ENCODE assay signal across 10 cellular contexts in the genomic region with DNA sequence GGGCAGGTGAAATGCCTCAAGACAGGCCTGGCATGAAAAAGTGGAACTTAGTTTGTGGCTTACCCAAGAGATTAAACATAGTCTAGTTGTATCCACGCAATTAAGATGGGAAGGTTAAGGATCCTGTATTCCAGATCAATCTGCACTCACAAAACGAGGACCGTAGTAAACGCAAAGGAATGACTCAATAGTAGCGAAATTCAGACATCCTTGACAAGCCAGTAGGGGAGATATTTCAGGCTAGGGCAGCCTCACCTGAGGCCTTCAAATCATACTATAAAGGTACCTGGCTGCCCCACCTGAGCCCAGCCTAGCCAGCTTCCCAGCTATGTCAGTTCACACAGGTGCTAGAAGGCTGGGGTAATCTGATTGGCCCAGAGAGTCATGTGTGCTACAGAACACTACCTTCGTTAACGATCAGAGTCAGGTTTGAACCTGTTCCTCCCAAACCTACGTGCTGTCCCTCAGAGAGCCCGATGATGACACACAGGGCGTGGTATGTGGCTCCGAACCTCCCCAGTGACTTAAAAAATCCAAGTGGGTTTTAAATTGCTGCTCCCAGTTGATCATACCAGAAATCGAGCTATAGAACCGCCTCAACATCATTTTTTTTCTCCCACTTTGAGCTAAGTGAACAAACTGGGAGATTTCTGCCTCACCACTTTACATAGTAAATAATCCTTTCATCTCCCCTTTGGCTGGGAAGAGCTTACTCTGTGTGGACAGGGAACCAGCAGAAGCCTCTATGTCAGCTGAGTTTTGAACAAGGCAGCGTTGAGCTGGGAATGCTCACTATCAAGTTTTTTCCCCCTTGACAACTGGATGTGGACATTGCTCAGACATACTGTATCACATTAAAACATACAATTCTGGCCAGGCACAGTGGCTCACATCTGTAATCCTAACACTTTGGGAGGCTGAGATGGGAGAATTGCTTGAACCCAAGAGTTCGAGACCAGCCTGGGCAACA. TPM values are rescaled to one million over a fixed set of nuclear protein-coding genes. Genes with fewer than 3 reads are reported as not detected.
A peak's percentile ranks its signal among the peaks of the same experiment; 100 is the strongest.
DNase-seq lines count a peak whose midpoint lies in the region; ATAC-seq, FAIRE-seq and TF ChIP-seq lines count a peak whose summit lies in the region.
"Had no signal": no experiment of that assay in that cellular context is flagged by ENCODE, and none has a peak within 500 bp of the region (broad histone marks: within the 10 kb centered on the region; RNA-seq: fewer than 3 reads in every experiment).

No MANE protein-coding gene starts in this region.

- H3K4me3 ChIP-seq in NB4 (ENCODE audit: low read depth, low read length) (no peak overlapping the region), GM12878 (no peak overlapping the region), neural progenitor cell (no peak overlapping the region)

- TF ChIP-seq RAD21 in GM12878 (IDR thresholded peaks at IDR 0.05; ENCODE audit: insufficient read depth, low read depth, low read length): no peak

- CTCF ChIA-PET in GM12878 (lab: Yijun Ruan, JAX): interaction anchor here (4.8 to 5.8 kb wide), 2 partner anchors 42 to 59 kb away, joined by 28 to 52 read pairs; no protein-coding TSS in a partner anchor

- H3K27ac ChIP-seq in GM12878 (ENCODE audit: control insufficient read depth, insufficient read depth) (no peak overlapping the region), neural progenitor cell (no peak overlapping the region)

- in situ Hi-C loops in GM12878 (cut with MboI): no loop called here

- TF ChIP-seq POLR2A in NB4 (IDR thresholded peaks at IDR 0.05; ENCODE audit: extremely low read depth, insufficient read length): no peak
- TF ChIP-seq POLR2A in GM12878 (IDR thresholded peaks at IDR 0.05; ENCODE audit: low read depth, low read length): no peak

- SMC1A ChIA-PET in GM12878 (lab: Charles Lee; ENCODE audit: uncharacterized antibody, unreplicated experiment): interaction anchor here (1.0 to 4.6 kb wide), 3 partner anchors 14 to 59 kb away, joined by 3 to 22 read pairs (median 20); no protein-coding TSS in a partner anchor

- RAD21 ChIA-PET in GM12878 (lab: Charles Lee; ENCODE audit: unreplicated experiment): interaction anchor here (0.6 to 2.2 kb wide), 6 partner anchors 10 to 91 kb away, joined by 3 to 13 read pairs (median 4); a partner anchor contains a TSS

- H3K4me3 Mint-ChIP-seq in CD14-positive monocyte (peak overlapping the region in 1 of 2 donors; percentile 11), neural progenitor cell (no peak overlapping the region)
- H3K4me3 Mint-ChIP-seq: natural killer cell treated with Interleukin-12 subunit alpha and Interleukin-12 subunit beta and Interleukin-15 and Interleukin-18, amount 100 ng/mL, for 72 hours had no signal

- H3K27me3 Mint-ChIP-seq in CD14-positive monocyte (ENCODE audit: low read depth in 3 of 3) (peaks cover 0 to 3% (median 0%) of the 10 kb centered on the region in 3 donors), neural progenitor cell (ENCODE audit: insufficient read depth, low read depth) (peaks cover 12% of the 10 kb centered on the region)

- TF ChIP-seq CTCF in CD14-positive monocyte (IDR thresholded peaks at IDR 0.05) (no peak), NB4 (IDR thresholded peaks at IDR 0.05; ENCODE audit: low read depth, low read length) (no peak), GM12878 (IDR thresholded peaks at IDR 0.05 in 2 of 3, conservative IDR thresholded peaks at IDR 0.05 in 1 of 3; ENCODE audit: control insufficient read depth in 2 of 3, extremely low read depth in 1 of 3, insufficient read depth in 1 of 3, low read depth in 3 of 3, low read length in 3 of 3) (no peak), neural progenitor cell (IDR thresholded peaks at IDR 0.05) (no peak)

- H3K4me1 ChIP-seq in GM12878 (ENCODE audit: control insufficient read depth, insufficient read depth, low read length): no peaks in the 10 kb centered on the region
- H3K4me1 ChIP-seq in neural progenitor cell: peaks cover 34% of the 10 kb centered on the region

- WGBS in GM12878 (ENCODE audit: insufficient coverage, insufficient replicate concordance, low lambda C conversion rate, missing lambda C conversion rate): 57% methylated on average over 15 of the region's 15 CpGs

- TF ChIP-seq EP300 in GM12878 (IDR thresholded peaks at IDR 0.05; ENCODE audit: borderline replicate concordance in 1 of 2, control insufficient read depth in 1 of 2, low read depth in 2 of 2, low read length in 2 of 2): no peak

- intact Hi-C loops in CD14-positive monocyte (cut with micrococcal nuclease) (loop anchor here in 1 of 2 donors (5.0 kb wide), 1 partner anchor 73 kb away; no protein-coding TSS in a partner anchor), GM12878 (cut with micrococcal nuclease; ENCODE audit: unreplicated experiment) (no loop called here)

- no peaks in the 10 kb centered on the region for H4K20me1 ChIP-seq in GM12878 (ENCODE audit: control insufficient read depth, insufficient read depth)
- H4K20me1 ChIP-seq in neural progenitor cell (ENCODE audit: low read depth): no peaks in the 10 kb centered on the region

- no peak for DNase-seq in CD14-positive monocyte (ENCODE audit: low spot score)
- DNase-seq in NB4 (ENCODE audit: low read depth): peak; percentile 21
- DNase-seq in GM12878 (ENCODE audit: low read depth, low spot score): no peak
- DNase-seq in mucosa of gallbladder (ENCODE audit: low spot score): peak; percentile 86
- no peak for DNase-seq in neural progenitor cell (ENCODE audit: low spot score)
- DNase-seq in hypothalamus (lab: John Stamatoyannopoulos, UW): no peak
- DNase-seq in epidermal melanocyte (ENCODE audit: insufficient read length, low spot score): no peak
- no peak for DNase-seq in NCI-H82 treated with DMSO at 0.1 percent for 48 hours (lab: John Stamatoyannopoulos, UW; ENCODE audit: unreplicated experiment)
- DNase-seq: activated CD4-positive, alpha-beta T cell treated with anti-CD3 and anti-CD28 coated beads, Interleukin-2, amount 50 U/mL, for 4 hours had no signal

- POLR2A ChIA-PET in GM12878 (lab: Charles Lee): interaction anchor here (0.6 to 0.7 kb wide), 2 partner anchors 40 to 87 kb away, joined by 3 read pairs; no protein-coding TSS in a partner anchor

- H3K36me3 Mint-ChIP-seq in CD14-positive monocyte (peaks cover 0 to 8% of the 10 kb centered on the region in 2 donors), neural progenitor cell (no peaks in the 10 kb centered on the region)
- H3K36me3 Mint-ChIP-seq: natural killer cell treated with Interleukin-12 subunit alpha and Interleukin-12 subunit beta and Interleukin-15 and Interleukin-18, amount 100 ng/mL, for 72 hours had no signal

- H3K9me3 ChIP-seq in GM12878 (replicated peaks; ENCODE audit: control insufficient read depth, insufficient read depth, low read length) (no peaks in the 10 kb centered on the region), neural progenitor cell (ENCODE audit: low read depth) (no peaks in the 10 kb centered on the region)

- H3F3A ChIP-seq in neural progenitor cell (ENCODE audit: low read depth): peaks cover 28% of the 10 kb centered on the region

- H3K27me3 ChIP-seq in GM12878 (replicated peaks in 1 of 2; ENCODE audit: control insufficient read depth in 2 of 2, insufficient read depth in 2 of 2, low read length in 1 of 2) (peaks cover 0 to 5% of the 10 kb centered on the region in 2 experiments; a peak in 1 of 4 replicates), neural progenitor cell (peaks cover 8% of the 10 kb centered on the region)

- H3K9me3 Mint-ChIP-seq in CD14-positive monocyte (peaks cover 0 to 6% (median 0%) of the 10 kb centered on the region in 7 donors), neural progenitor cell (no peaks in the 10 kb centered on the region)
- H3K9me3 Mint-ChIP-seq: natural killer cell treated with Interleukin-12 subunit alpha and Interleukin-12 subunit beta and Interleukin-15 and Interleukin-18, amount 100 ng/mL, for 72 hours had no signal

- no peak for FAIRE-seq in GM12878 (lab: Jason Lieb, UNC)

- peaks cover 84% of the 10 kb centered on the region for H3K4me1 Mint-ChIP-seq in CD14-positive monocyte
- H3K4me1 Mint-ChIP-seq in neural progenitor cell: peaks cover 53% of the 10 kb centered on the region

- H3K36me3 ChIP-seq in GM12878 (ENCODE audit: control insufficient read depth in 2 of 2, insufficient read depth in 2 of 2, low read length in 1 of 2): no peaks in the 10 kb centered on the region
- no peaks in the 10 kb centered on the region for H3K36me3 ChIP-seq in neural progenitor cell

- no peak overlapping the region for H2AFZ ChIP-seq in GM12878 (ENCODE audit: control insufficient read depth, low read depth, low read length)
- no peak overlapping the region for H2AFZ ChIP-seq in neural progenitor cell (replicated peaks)

- H3K9ac ChIP-seq in GM12878 (ENCODE audit: control insufficient read depth, insufficient read depth, low read length) (no peak overlapping the region), neural progenitor cell (no peak overlapping the region)

- BruUV-seq in GM12878 (replicated peaks; lab: Mats Ljungman, UMichigan): no TSS peak

- H3K4me2 ChIP-seq in GM12878 (ENCODE audit: control insufficient read depth, insufficient read depth) (no peak overlapping the region), neural progenitor cell (no peak overlapping the region)

- peak; percentile 41 for ATAC-seq in GM12878
- ATAC-seq: natural killer cell treated with Interleukin-12 subunit alpha and Interleukin-12 subunit beta and Interleukin-15 and Interleukin-18, amount 100 ng/mL, for 72 hours had no signal

- peak overlapping the region; percentile 92 to 98 (median 95) for H3K27ac Mint-ChIP-seq in CD14-positive monocyte
- H3K27ac Mint-ChIP-seq in neural progenitor cell: no peak overlapping the region

- no peaks in the 10 kb centered on the region for H3K79me2 ChIP-seq in GM12878 (ENCODE audit: control insufficient read depth, insufficient read depth, low read length)
- H3K79me2 ChIP-seq in neural progenitor cell (ENCODE audit: low read depth): no peaks in the 10 kb centered on the region

RNA-seq across cellular contexts. Expression of a gene that starts 46.3 kb away (rescaled TPM):
- 100 to 1,000 TPM in 1 of 2 donors, 10 to 100 TPM in 1; 80.0 to 103 TPM for polyA plus RNA-seq in CD14-positive monocyte
- 162 and 186 TPM in 2 replicates for total RNA-seq in GM12878 (2013; cell fraction: nucleolus; rRNA removed)
- total RNA-seq in GM12878 (2014; rRNA removed): 44.4 and 46.6 TPM in 2 replicates
- 43.5 and 49.6 TPM in 2 replicates for total RNA-seq in GM12878 (2014; rRNA removed; fragmentation: Illumina TruSeq; extraction: Trizol)
- total RNA-seq in GM12878 (2021): 90.0 and 90.3 TPM in 2 replicates
- 6.6 TPM for polyA plus RNA-seq in GM12878 (2011; ENCODE audit: low read depth)
- polyA plus RNA-seq in GM12878 (2011; rRNA removed): 12.7 and 16.1 TPM in 2 replicates
- 8.2 and 13.2 TPM in 2 replicates for polyA plus RNA-seq in GM12878 (2011; cell fraction: cytosol; rRNA removed)
- polyA plus RNA-seq in GM12878 (2011; cell fraction: nucleus; rRNA removed): 28.2 and 31.7 TPM in 2 replicates
- polyA plus RNA-seq in GM12878 (2012): 8.0 and 14.1 TPM in 2 replicates
- 42.3 and 53.4 TPM in 2 replicates for polyA plus RNA-seq in GM12878 (2014; fragmentation: Illumina TruSeq; extraction: Trizol)
- polyA plus RNA-seq in GM12878 (2014; fragmentation: Nextera tagmentation; extraction: Ambion mirVana): 1 to 10 TPM in 1 of 2 experiments, under 1 TPM in 1; 0.76 to 1.2 TPM
- 22.5 and 23.5 TPM in 2 replicates for polyA plus RNA-seq in GM12878 (2014; rRNA removed)
- 10 to 100 TPM; 11.8 to 16.4 TPM for polyA plus RNA-seq in GM12878 (2016; fragmentation: Nextera tagmentation; extraction: Ambion mirVana)
- 41.7 and 48.2 TPM in 2 replicates for polyA minus RNA-seq in GM12878 (2011; rRNA and poly(A)+ RNA removed)
- polyA minus RNA-seq in GM12878 (2011; cell fraction: cytosol; rRNA and poly(A)+ RNA removed): 26.6 and 27.7 TPM in 2 replicates
- 15.3 and 15.4 TPM in 2 replicates for polyA minus RNA-seq in GM12878 (2011; cell fraction: nucleus; rRNA and poly(A)+ RNA removed)
- total RNA-seq in mucosa of gallbladder: 549 TPM
- 14.9 and 15.0 TPM in 2 replicates for total RNA-seq in neural progenitor cell (ENCODE audit: low replicate concordance)

Comparison
In these comparisons a context has a peak if more than half of its experiments do, and no peak if none do; other contexts are left out.
1. DNase-seq: peak in NB4 (single experiment) and mucosa of gallbladder (single experiment); none in CD14-positive monocyte (single experiment), GM12878 (single experiment), neural progenitor cell (single experiment), hypothalamus (0 of 51), epidermal melanocyte (single experiment) and NCI-H82 treated with DMSO at 0.1 percent for 48 hours (single experiment).